31 cellular contexts compared by ENCODE assay signal in genomic region chr2:16194530-16194929, GRCh38.
"Had no signal": no experiment of that assay in that cellular context is flagged by ENCODE, and none has a peak within 500 bp of the region (broad histone marks: within the 10 kb centered on the region; RNA-seq: fewer than 3 reads in every experiment).

No MANE protein-coding gene starts in this region.

- H3K9me3 Mint-ChIP-seq: activated CD4-positive, alpha-beta memory T cell treated with anti-CD3 and anti-CD28 coated beads for 36 hours; activated CD4-positive, alpha-beta T cell treated with anti-CD3 and anti-CD28 coated beads, Interleukin-2, amount 10 ng/mL, durations not matched to agents 24 days and 14 days; activated CD8-positive, alpha-beta T cell treated with anti-CD3 and anti-CD28 coated beads for 36 hours; activated naive CD4-positive, alpha-beta T cell treated with anti-CD3 and anti-CD28 coated beads, Interleukin-2, amount 10 ng/mL, durations not matched to agents 7 days and 5 days; activated naive CD4-positive, alpha-beta T cell treated with anti-CD3 and anti-CD28 coated beads, Interleukin-2, amount 50 U/mL, for 24 hours; activated naive CD8-positive, alpha-beta T cell treated with anti-CD3 and anti-CD28 coated beads, Interleukin-2, amount 10 ng/mL, durations not matched to agents 7 days and 5 days; activated T-cell treated with anti-CD3 and anti-CD28 coated beads, Interleukin-2, amount 50 U/mL, for 24 hours; activated T-helper 2 cell treated with anti-CD3 and anti-CD28 coated beads, Interferon-gamma antibody, Interleukin-2, Interleukin-4, amounts not matched to agents 10 μg/mL and 5 μg/mL and 100 μg/mL, durations not matched to agents 14 hours and 24 hours and 36 hours; central memory CD8-positive, alpha-beta T cell; T-helper 1 cell treated with Interleukin-12 subunit alpha and Interleukin-12 subunit beta and Interleukin-4 antibody, amounts not matched to agents 30 μg/mL and 1 μg/mL, for 36 hours; T-helper 2 cell treated with Interferon-gamma antibody and Interleukin-4, amounts not matched to agents 5 μg/mL and 100 μg/mL, for 36 hours had no signal

- H3K27ac Mint-ChIP-seq: activated CD4-positive, alpha-beta memory T cell treated with anti-CD3 and anti-CD28 coated beads for 36 hours; activated CD4-positive, alpha-beta T cell treated with anti-CD3 and anti-CD28 coated beads, Interleukin-2, amount 10 ng/mL, durations not matched to agents 24 days and 14 days; activated CD8-positive, alpha-beta memory T cell treated with anti-CD3 and anti-CD28 coated beads, Interleukin-2, amount 10 ng/mL, durations not matched to agents 7 days and 5 days; activated CD8-positive, alpha-beta T cell treated with anti-CD3 and anti-CD28 coated beads for 36 hours; activated naive CD4-positive, alpha-beta T cell treated with anti-CD3 and anti-CD28 coated beads, Interleukin-2, amount 10 ng/mL, durations not matched to agents 7 days and 5 days; activated naive CD4-positive, alpha-beta T cell treated with anti-CD3 and anti-CD28 coated beads, Interleukin-2, amount 50 U/mL, for 24 hours; activated naive CD8-positive, alpha-beta T cell; activated naive CD8-positive, alpha-beta T cell treated with anti-CD3 and anti-CD28 coated beads, Interleukin-2, amount 10 ng/mL, durations not matched to agents 7 days and 5 days; activated naive CD8-positive, alpha-beta T cell treated with anti-CD3 and anti-CD28 coated beads, Interleukin-2, amount 50 U/mL, for 24 hours; activated T-cell treated with anti-CD3 and anti-CD28 coated beads, Interleukin-2, amount 50 U/mL, for 24 hours; activated T-helper 2 cell treated with anti-CD3 and anti-CD28 coated beads, Interferon-gamma antibody, Interleukin-2, Interleukin-4, amounts not matched to agents 10 μg/mL and 5 μg/mL and 100 μg/mL, durations not matched to agents 14 hours and 24 hours and 36 hours; brain; T-helper 1 cell treated with Interleukin-12 subunit alpha and Interleukin-12 subunit beta and Interleukin-4 antibody, amounts not matched to agents 30 μg/mL and 1 μg/mL, for 36 hours; T-helper 2 cell treated with Interferon-gamma antibody and Interleukin-4, amounts not matched to agents 5 μg/mL and 100 μg/mL, for 36 hours; WTC11 had no signal

- H3K36me3 Mint-ChIP-seq: activated CD4-positive, alpha-beta memory T cell treated with anti-CD3 and anti-CD28 coated beads for 36 hours; activated CD8-positive, alpha-beta memory T cell treated with anti-CD3 and anti-CD28 coated beads, Interleukin-2, amount 10 ng/mL, durations not matched to agents 7 days and 5 days; activated naive CD4-positive, alpha-beta T cell treated with anti-CD3 and anti-CD28 coated beads, Interleukin-2, amount 10 ng/mL, durations not matched to agents 7 days and 5 days; activated naive CD4-positive, alpha-beta T cell treated with anti-CD3 and anti-CD28 coated beads, Interleukin-2, amount 50 U/mL, for 24 hours; activated naive CD8-positive, alpha-beta T cell; activated naive CD8-positive, alpha-beta T cell treated with anti-CD3 and anti-CD28 coated beads, Interleukin-2, amount 10 ng/mL, durations not matched to agents 7 days and 5 days; brain; WTC11 had no signal

- DNase-seq: activated CD4-positive, alpha-beta memory T cell treated with anti-CD3 and anti-CD28 coated beads for 36 hours; activated CD4-positive, alpha-beta T cell treated with anti-CD3 and anti-CD28 coated beads, Interleukin-2, amount 10 ng/mL, durations not matched to agents 24 days and 14 days; activated CD4-positive, CD25-positive, alpha-beta regulatory T cell; activated CD8-positive, alpha-beta memory T cell treated with anti-CD3 and anti-CD28 coated beads, Interleukin-2, amount 10 ng/mL, durations not matched to agents 7 days and 5 days; activated CD8-positive, alpha-beta memory T cell treated with anti-CD3 and anti-CD28 coated beads, Interleukin-2, amount 50 U/mL, for 48 hours; activated CD8-positive, alpha-beta T cell treated with anti-CD3 and anti-CD28 coated beads for 36 hours; activated effector memory CD4-positive, alpha-beta T cell treated with Interleukin-2 at 50 U/mL for 16 hours; activated gamma-delta T cell; activated naive CD4-positive, alpha-beta T cell treated with anti-CD3 and anti-CD28 coated beads, Interleukin-2, amount 10 ng/mL, durations not matched to agents 7 days and 5 days; activated naive CD4-positive, alpha-beta T cell treated with Interleukin-2 at 50 U/mL for 16 hours; activated naive CD8-positive, alpha-beta T cell treated with anti-CD3 and anti-CD28 coated beads, Interleukin-2, amount 10 ng/mL, durations not matched to agents 7 days and 5 days; activated naive CD8-positive, alpha-beta T cell treated with anti-CD3 and anti-CD28 coated beads, Interleukin-2, amount 50 U/mL, for 24 hours; activated T-cell treated with anti-CD3 and anti-CD28 coated beads, Interleukin-2, amount 50 U/mL, for 24 hours; activated T-cell treated with anti-CD3 and anti-CD28 coated beads, Interleukin-2, amount 50 U/mL, for 48 hours; amygdala; anterior cingulate cortex; caudate nucleus; cerebellar nuclear complex; SW 1271; T-helper 1 cell; T-helper 2 cell; T-helper 9 cell; WERI-Rb-1 had no signal

- H3K4me3 Mint-ChIP-seq: activated CD4-positive, alpha-beta memory T cell treated with anti-CD3 and anti-CD28 coated beads for 36 hours; activated CD4-positive, alpha-beta T cell treated with anti-CD3 and anti-CD28 coated beads, Interleukin-2, amount 10 ng/mL, durations not matched to agents 24 days and 14 days; activated CD8-positive, alpha-beta memory T cell treated with anti-CD3 and anti-CD28 coated beads, Interleukin-2, amount 10 ng/mL, durations not matched to agents 7 days and 5 days; activated CD8-positive, alpha-beta T cell treated with anti-CD3 and anti-CD28 coated beads for 36 hours; activated naive CD4-positive, alpha-beta T cell treated with anti-CD3 and anti-CD28 coated beads, Interleukin-2, amount 10 ng/mL, durations not matched to agents 7 days and 5 days; activated naive CD4-positive, alpha-beta T cell treated with anti-CD3 and anti-CD28 coated beads, Interleukin-2, amount 50 U/mL, for 24 hours; activated naive CD8-positive, alpha-beta T cell; activated naive CD8-positive, alpha-beta T cell treated with anti-CD3 and anti-CD28 coated beads, Interleukin-2, amount 10 ng/mL, durations not matched to agents 7 days and 5 days; activated naive CD8-positive, alpha-beta T cell treated with anti-CD3 and anti-CD28 coated beads, Interleukin-2, amount 50 U/mL, for 24 hours; activated T-cell treated with anti-CD3 and anti-CD28 coated beads, Interleukin-2, amount 50 U/mL, for 24 hours; brain; central memory CD8-positive, alpha-beta T cell; T-helper 1 cell treated with Interleukin-12 subunit alpha and Interleukin-12 subunit beta and Interleukin-4 antibody, amounts not matched to agents 30 μg/mL and 1 μg/mL, for 36 hours; T-helper 2 cell treated with Interferon-gamma antibody and Interleukin-4, amounts not matched to agents 5 μg/mL and 100 μg/mL, for 36 hours; WTC11 had no signal

- H3K4me1 Mint-ChIP-seq: activated CD4-positive, alpha-beta T cell treated with anti-CD3 and anti-CD28 coated beads, Interleukin-2, amount 10 ng/mL, durations not matched to agents 24 days and 14 days; activated CD8-positive, alpha-beta memory T cell treated with anti-CD3 and anti-CD28 coated beads, Interleukin-2, amount 10 ng/mL, durations not matched to agents 7 days and 5 days; activated naive CD4-positive, alpha-beta T cell treated with anti-CD3 and anti-CD28 coated beads, Interleukin-2, amount 10 ng/mL, durations not matched to agents 7 days and 5 days; activated naive CD4-positive, alpha-beta T cell treated with anti-CD3 and anti-CD28 coated beads, Interleukin-2, amount 50 U/mL, for 24 hours; activated naive CD8-positive, alpha-beta T cell treated with anti-CD3 and anti-CD28 coated beads, Interleukin-2, amount 10 ng/mL, durations not matched to agents 7 days and 5 days; activated naive CD8-positive, alpha-beta T cell treated with anti-CD3 and anti-CD28 coated beads, Interleukin-2, amount 50 U/mL, for 24 hours; central memory CD8-positive, alpha-beta T cell had no signal

- H3K27me3 Mint-ChIP-seq: activated CD4-positive, alpha-beta memory T cell treated with anti-CD3 and anti-CD28 coated beads for 36 hours; activated CD4-positive, alpha-beta T cell treated with anti-CD3 and anti-CD28 coated beads, Interleukin-2, amount 10 ng/mL, durations not matched to agents 24 days and 14 days; activated CD8-positive, alpha-beta memory T cell treated with anti-CD3 and anti-CD28 coated beads, Interleukin-2, amount 10 ng/mL, durations not matched to agents 7 days and 5 days; activated CD8-positive, alpha-beta T cell treated with anti-CD3 and anti-CD28 coated beads for 36 hours; activated naive CD4-positive, alpha-beta T cell treated with anti-CD3 and anti-CD28 coated beads, Interleukin-2, amount 10 ng/mL, durations not matched to agents 7 days and 5 days; activated naive CD4-positive, alpha-beta T cell treated with anti-CD3 and anti-CD28 coated beads, Interleukin-2, amount 50 U/mL, for 24 hours; activated naive CD8-positive, alpha-beta T cell; activated naive CD8-positive, alpha-beta T cell treated with anti-CD3 and anti-CD28 coated beads, Interleukin-2, amount 10 ng/mL, durations not matched to agents 7 days and 5 days; activated naive CD8-positive, alpha-beta T cell treated with anti-CD3 and anti-CD28 coated beads, Interleukin-2, amount 50 U/mL, for 24 hours; activated T-cell treated with anti-CD3 and anti-CD28 coated beads, Interleukin-2, amount 50 U/mL, for 24 hours; brain; central memory CD8-positive, alpha-beta T cell had no signal
